In genomic region chr2:68908392-68908970, GRCh38 we compare ENCODE assay signal across 9 cellular contexts. TPM values are rescaled to one million over a fixed set of nuclear protein-coding genes. Genes with fewer than 3 reads are reported as not detected.
DNase-seq lines count a peak whose midpoint lies in the region; ATAC-seq, FAIRE-seq and TF ChIP-seq lines count a peak whose summit lies in the region.
"Had no signal": no experiment of that assay in that cellular context is flagged by ENCODE, and none has a peak within 500 bp of the region (broad histone marks: within the 10 kb centered on the region; RNA-seq: fewer than 3 reads in every experiment).

No MANE protein-coding gene starts in this region.

- H3K36me3 Mint-ChIP-seq in activated CD4-positive, alpha-beta memory T cell treated with anti-CD3 and anti-CD28 coated beads for 36 hours: no peaks in the 10 kb centered on the region
- no peaks in the 10 kb centered on the region for H3K36me3 Mint-ChIP-seq in type B pancreatic cell

- H3K9me3 Mint-ChIP-seq in activated CD4-positive, alpha-beta memory T cell treated with anti-CD3 and anti-CD28 coated beads for 36 hours: peaks cover 3% of the 10 kb centered on the region
- H3K9me3 Mint-ChIP-seq in type B pancreatic cell: no peaks in the 10 kb centered on the region

- TF ChIP-seq CTCF in osteoblast (IDR thresholded peaks at IDR 0.05; ENCODE audit: extremely low read depth, low read depth, low read length) (no peak), type B pancreatic cell (conservative IDR thresholded peaks at IDR 0.05) (no peak)

- peaks cover 36% of the 10 kb centered on the region for H3K4me1 Mint-ChIP-seq in activated CD4-positive, alpha-beta memory T cell treated with anti-CD3 and anti-CD28 coated beads for 36 hours (ENCODE audit: low read depth)
- H3K4me1 Mint-ChIP-seq in type B pancreatic cell (ENCODE audit: unreplicated experiment): peaks cover 3% of the 10 kb centered on the region

- DNase-seq in AML-193 (lab: John Stamatoyannopoulos, UW) (peak; percentile 88 to 93), GM19239 (ENCODE audit: insufficient read length, low spot score) (peak; percentile 52), NCI-H69 (lab: John Stamatoyannopoulos, UW) (peak; percentile 87), erythroblast (lab: John Stamatoyannopoulos, UW) (peak; percentile 90), osteoblast (ENCODE audit: insufficient read length, low spot score, missing footprints) (peak; percentile 27), type B pancreatic cell (ENCODE audit: extremely low spot score, unreplicated experiment) (no peak)
- peak; percentile 94 for DNase-seq in activated CD4-positive, alpha-beta memory T cell treated with anti-CD3 and anti-CD28 coated beads for 36 hours

- CTCF ChIA-PET in activated CD4-positive, alpha-beta memory T cell treated with anti-CD3 and anti-CD28 coated beads for 36 hours (lab: Charles Lee): interaction anchor here (0.8 to 4.9 kb wide), 29 partner anchors 9 to 444 kb away, joined by 3 to 77 read pairs (median 5); no protein-coding TSS in a partner anchor

- no peaks in the 10 kb centered on the region for H3K79me2 ChIP-seq in osteoblast (ENCODE audit: insufficient read depth, low read length)

- H3K4me2 ChIP-seq in osteoblast (ENCODE audit: insufficient read depth, low read length): no peak overlapping the region

- H3K4me1 ChIP-seq in osteoblast (ENCODE audit: insufficient read depth, low read length): peaks cover 7% of the 10 kb centered on the region

- peak overlapping the region; percentile 90 for H3K27ac Mint-ChIP-seq in activated CD4-positive, alpha-beta memory T cell treated with anti-CD3 and anti-CD28 coated beads for 36 hours
- H3K27ac Mint-ChIP-seq in type B pancreatic cell: peak overlapping the region; percentile 76

- no peaks in the 10 kb centered on the region for H3K9me3 ChIP-seq in osteoblast (ENCODE audit: low read depth, low read length)
- H3K9me3 ChIP-seq: HAP-1 had no signal

- H4K20me1 ChIP-seq in osteoblast (ENCODE audit: insufficient read depth, low read length): no peaks in the 10 kb centered on the region

- no peak overlapping the region for H3K4me3 ChIP-seq in osteoblast (ENCODE audit: insufficient read depth, low read length)
- H3K4me3 ChIP-seq: HAP-1 had no signal

- peak overlapping the region; percentile 30 for H2AFZ ChIP-seq in osteoblast (ENCODE audit: low read length)

- H3K27ac ChIP-seq in osteoblast (ENCODE audit: low read depth, low read length): no peak overlapping the region

- ATAC-seq in HG03342 (IDR thresholded peaks at IDR 0.05; ENCODE audit: unreplicated experiment): peak; percentile 92

- POLR2A ChIA-PET in activated CD4-positive, alpha-beta memory T cell treated with anti-CD3 and anti-CD28 coated beads for 36 hours (lab: Charles Lee): interaction anchor here (0.6 to 2.7 kb wide), 15 partner anchors 12 to 441 kb away, joined by 3 to 14 read pairs (median 5); partner anchors contain the start of genes APLF, ARHGAP25 and FBXO48

- no peaks in the 10 kb centered on the region for H3K36me3 ChIP-seq in osteoblast (ENCODE audit: insufficient read depth, low read length)
- H3K36me3 ChIP-seq: HAP-1 had no signal

- peak overlapping the region; percentile 24 for H3K4me3 Mint-ChIP-seq in activated CD4-positive, alpha-beta memory T cell treated with anti-CD3 and anti-CD28 coated beads for 36 hours
- H3K4me3 Mint-ChIP-seq in type B pancreatic cell: no peak overlapping the region

- H3K27me3 ChIP-seq in osteoblast (ENCODE audit: insufficient read depth, low read length): peaks cover 11% of the 10 kb centered on the region

- no peaks in the 10 kb centered on the region for H3K27me3 Mint-ChIP-seq in activated CD4-positive, alpha-beta memory T cell treated with anti-CD3 and anti-CD28 coated beads for 36 hours
- H3K27me3 Mint-ChIP-seq in type B pancreatic cell: no peaks in the 10 kb centered on the region

- intact Hi-C loops in activated CD4-positive, alpha-beta memory T cell treated with anti-CD3 and anti-CD28 coated beads for 36 hours (cut with micrococcal nuclease): loop anchor here (1.0 to 5.0 kb wide), 10 partner anchors 32 to 656 kb away; partner anchors contain the start of genes APLF, FBXO48 and PPP3R1

- peak; percentile 70 for TF ChIP-seq POLR2A in erythroblast (IDR thresholded peaks at IDR 0.05; ENCODE audit: low read length)

- peak; percentile 96 for FAIRE-seq in GM19239 (lab: Jason Lieb, UNC)

RNA-seq across cellular contexts. Expression of gene BMP10, which starts 37.3 kb away (rescaled TPM):
- total RNA-seq in activated CD4-positive, alpha-beta memory T cell treated with anti-CD3 and anti-CD28 coated beads for 36 hours: not detected
- not detected in 2 replicates for total RNA-seq in osteoblast
- total RNA-seq in type B pancreatic cell (ENCODE audit: low replicate concordance): 0.36 TPM in 1 of 2 replicates, not detected in the other

RNA-seq across cellular contexts. Expression of gene GKN2, which starts 44.2 kb away (rescaled TPM):
- not detected for total RNA-seq in activated CD4-positive, alpha-beta memory T cell treated with anti-CD3 and anti-CD28 coated beads for 36 hours
- total RNA-seq in osteoblast: not detected in 2 replicates
- 0.92 TPM in 1 of 2 replicates, not detected in the other for total RNA-seq in type B pancreatic cell (ENCODE audit: low replicate concordance)
